25 cellular contexts compared by ENCODE assay signal in genomic region chr1:63152572-63152971, GRCh38.
"Had no signal": no experiment of that assay in that cellular context is flagged by ENCODE, and none has a peak within 500 bp of the region (broad histone marks: within the 10 kb centered on the region; RNA-seq: fewer than 3 reads in every experiment).

No MANE protein-coding gene starts in this region.

- H3K4me3 ChIP-seq: K562 had no signal

- ATAC-seq: activated T-cell treated with anti-CD3 and anti-CD28 coated beads, Interleukin-2, amount 50 U/mL, for 4 hours; activated T-helper 17 cell treated with anti-CD3 and anti-CD28 coated beads, Interleukin-2, amount 50 U/mL, for 72 hours; K562; T-helper 17 cell had no signal

- FAIRE-seq: astrocyte, K562, RCC 7860 had no signal

- DNase-seq: activated CD4-positive, alpha-beta memory T cell treated with anti-CD3 and anti-CD28 coated beads for 36 hours; activated CD4-positive, alpha-beta T cell treated with anti-CD3 and anti-CD28 coated beads, Interleukin-2, amount 10 ng/mL, durations not matched to agents 7 days and 5 days; activated CD4-positive, CD25-positive, alpha-beta regulatory T cell; activated CD8-positive, alpha-beta memory T cell treated with anti-CD3 and anti-CD28 coated beads for 24 hours; activated gamma-delta T cell; activated naive CD4-positive, alpha-beta T cell treated with anti-CD3 and anti-CD28 coated beads for 36 hours; activated T-cell treated with anti-CD3 and anti-CD28 coated beads, Interleukin-2, amount 50 U/mL, for 4 hours; amygdala; cerebellar nuclear complex; Karpas-422; NCI-H1048; NCI-H146; NCI-H2029; NCI-H2107; NCI-H2171 treated with DMSO at 0.1 percent for 48 hours; NCI-H226; NCI-H526; NCI-H82; SHP77 treated with DMSO at 0.1 percent for 48 hours; T-helper 17 cell; T-helper 9 cell had no signal
